In the genomic region with DNA sequence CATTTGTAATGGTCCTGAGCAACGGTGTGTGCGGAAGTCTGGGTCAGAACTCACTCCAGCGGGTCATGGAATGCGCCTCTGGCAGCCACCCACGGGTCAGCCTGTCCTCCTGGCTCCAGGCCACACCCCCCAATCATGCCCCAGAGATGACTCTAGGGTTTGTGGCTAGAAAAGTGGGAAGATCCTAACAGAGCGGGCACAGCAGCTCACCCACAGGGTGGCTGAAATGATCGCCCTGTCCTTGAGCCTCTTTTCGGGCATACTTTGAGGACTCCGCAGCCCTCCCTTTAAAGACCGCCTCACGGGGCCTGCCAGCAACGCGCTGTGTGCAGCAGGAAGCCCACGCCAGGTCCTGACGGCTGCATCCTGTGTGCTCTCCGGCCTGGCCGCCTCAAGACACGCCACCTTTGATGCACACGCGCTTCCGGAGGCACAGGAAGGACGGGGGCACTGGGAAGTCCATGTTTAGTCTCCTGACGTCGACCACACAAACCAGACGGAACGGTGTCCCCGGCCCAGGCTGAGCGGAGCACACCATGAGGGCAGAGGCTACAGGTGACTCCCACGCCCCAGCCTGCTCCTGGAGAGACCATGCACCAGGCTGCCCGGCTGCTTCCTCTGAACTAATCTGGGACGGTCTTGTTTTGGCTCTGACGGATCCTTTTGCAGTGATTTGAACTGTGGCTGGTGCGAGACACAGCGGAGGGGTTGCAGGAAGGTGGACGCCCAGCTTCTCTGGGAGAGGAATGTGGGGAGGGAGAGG, we compare ENCODE assay signal across 9 cellular contexts.
DNase-seq lines count a peak whose midpoint lies in the region; ATAC-seq and TF ChIP-seq lines count a peak whose summit lies in the region.
"Had no signal": no experiment of that assay in that cellular context is flagged by ENCODE, and none has a peak within 500 bp of the region (broad histone marks: within the 10 kb centered on the region; RNA-seq: fewer than 3 reads in every experiment).

No MANE protein-coding gene starts in this region.

- no peak overlapping the region for H3K4me3 ChIP-seq in upper lobe of left lung

- TF ChIP-seq POLR2A in upper lobe of left lung (IDR thresholded peaks at IDR 0.05), result no peak

- H3K4me1 Mint-ChIP-seq in activated T-cell treated with anti-CD3 and anti-CD28 coated beads, Interleukin-2, amount 50 U/mL, for 4 hours (ENCODE audit: low read depth), result peaks cover 14% of the 10 kb centered on the region
- H3K4me1 Mint-ChIP-seq in activated naive CD8-positive, alpha-beta T cell treated with anti-CD3 and anti-CD28 coated beads for 36 hours, result peaks cover 4% of the 10 kb centered on the region

- H3K9me3 ChIP-seq in upper lobe of left lung, result no peaks in the 10 kb centered on the region

- H3K27ac ChIP-seq in upper lobe of left lung, result peak overlapping the region in 3 of 4 donors; percentile 46 to 70 (median 61)

- no peak for TF ChIP-seq CTCF in upper lobe of left lung (IDR thresholded peaks at IDR 0.05)

- H3K36me3 Mint-ChIP-seq in activated T-cell treated with anti-CD3 and anti-CD28 coated beads, Interleukin-2, amount 50 U/mL, for 4 hours (ENCODE audit: insufficient read depth), result no peaks in the 10 kb centered on the region
- no peaks in the 10 kb centered on the region for H3K36me3 Mint-ChIP-seq in activated naive CD8-positive, alpha-beta T cell treated with anti-CD3 and anti-CD28 coated beads for 36 hours

- H3K27me3 Mint-ChIP-seq in activated T-cell treated with anti-CD3 and anti-CD28 coated beads, Interleukin-2, amount 50 U/mL, for 4 hours (ENCODE audit: low read depth), result no peaks in the 10 kb centered on the region
- no peaks in the 10 kb centered on the region for H3K27me3 Mint-ChIP-seq in activated naive CD8-positive, alpha-beta T cell treated with anti-CD3 and anti-CD28 coated beads for 36 hours

- no peaks in the 10 kb centered on the region for H3K27me3 ChIP-seq in upper lobe of left lung

- DNase-seq in activated T-cell treated with anti-CD3 and anti-CD28 coated beads, Interleukin-2, amount 50 U/mL, for 4 hours, result peak; percentile 4
- DNase-seq in activated T-cell treated with anti-CD3 and anti-CD28 coated beads for 4 hours, result no peak
- peak; percentile 26 for DNase-seq in activated naive CD8-positive, alpha-beta T cell treated with anti-CD3 and anti-CD28 coated beads for 36 hours
- peak; percentile 48 for DNase-seq in left lobe of liver (ENCODE audit: low spot score)
- DNase-seq in upper lobe of left lung, result peak; percentile 26 to 66
- no peak for DNase-seq in NCI-H748 treated with DMSO at 0.1 percent for 48 hours (lab: John Stamatoyannopoulos, UW)
- DNase-seq in NCI-H446 (lab: John Stamatoyannopoulos, UW), result no peak
- DNase-seq: activated gamma-delta T cell had no signal

- H3K27ac Mint-ChIP-seq in activated naive CD8-positive, alpha-beta T cell treated with anti-CD3 and anti-CD28 coated beads for 36 hours, result peak overlapping the region; percentile 2

- TF ChIP-seq EP300 in upper lobe of left lung (IDR thresholded peaks at IDR 0.05), result peak in 3 of 4 donors; percentile 21 to 95 (median 68)

- no peak overlapping the region for H3K4me3 Mint-ChIP-seq in activated T-cell treated with anti-CD3 and anti-CD28 coated beads, Interleukin-2, amount 50 U/mL, for 4 hours
- H3K4me3 Mint-ChIP-seq in activated naive CD8-positive, alpha-beta T cell treated with anti-CD3 and anti-CD28 coated beads for 36 hours, result peak overlapping the region; percentile 30

- peak; percentile 55 to 64 for ATAC-seq in activated T-cell treated with anti-CD3 and anti-CD28 coated beads, Interleukin-2, amount 50 U/mL, for 4 hours
- ATAC-seq in left lobe of liver (peak; percentile 26), upper lobe of left lung (ENCODE audit: low FRiP score in 2 of 2) (peak; percentile 12 to 15), GM19467 (IDR thresholded peaks at IDR 0.05; ENCODE audit: unreplicated experiment) (no peak)

- peaks cover 3 to 52% (median 41%) of the 10 kb centered on the region in 4 donors for H3K36me3 ChIP-seq in upper lobe of left lung

- WGBS in upper lobe of left lung, 2 donors, result 51 to 58% methylated on average over 11 to 27 of the region's 35 CpGs

- H3K4me1 ChIP-seq in upper lobe of left lung, result peaks cover 5 to 17% (median 14%) of the 10 kb centered on the region in 4 donors

- H3K9me3 Mint-ChIP-seq in activated T-cell treated with anti-CD3 and anti-CD28 coated beads, Interleukin-2, amount 50 U/mL, for 4 hours, result no peaks in the 10 kb centered on the region
- no peaks in the 10 kb centered on the region for H3K9me3 Mint-ChIP-seq in activated naive CD8-positive, alpha-beta T cell treated with anti-CD3 and anti-CD28 coated beads for 36 hours

Comparison
In these comparisons a context has a peak if more than half of its experiments do, and no peak if none do; other contexts are left out.
1. DNase-seq: peak in activated T-cell treated with anti-CD3 and anti-CD28 coated beads, Interleukin-2, amount 50 U/mL, for 4 hours (single experiment), activated naive CD8-positive, alpha-beta T cell treated with anti-CD3 and anti-CD28 coated beads for 36 hours (single experiment), left lobe of liver (single experiment) and upper lobe of left lung (2 of 2); none in activated T-cell treated with anti-CD3 and anti-CD28 coated beads for 4 hours (single experiment), NCI-H748 treated with DMSO at 0.1 percent for 48 hours (single experiment) and NCI-H446 (0 of 2).